ENCODE assay signal across 1 cellular context in the genomic region with DNA sequence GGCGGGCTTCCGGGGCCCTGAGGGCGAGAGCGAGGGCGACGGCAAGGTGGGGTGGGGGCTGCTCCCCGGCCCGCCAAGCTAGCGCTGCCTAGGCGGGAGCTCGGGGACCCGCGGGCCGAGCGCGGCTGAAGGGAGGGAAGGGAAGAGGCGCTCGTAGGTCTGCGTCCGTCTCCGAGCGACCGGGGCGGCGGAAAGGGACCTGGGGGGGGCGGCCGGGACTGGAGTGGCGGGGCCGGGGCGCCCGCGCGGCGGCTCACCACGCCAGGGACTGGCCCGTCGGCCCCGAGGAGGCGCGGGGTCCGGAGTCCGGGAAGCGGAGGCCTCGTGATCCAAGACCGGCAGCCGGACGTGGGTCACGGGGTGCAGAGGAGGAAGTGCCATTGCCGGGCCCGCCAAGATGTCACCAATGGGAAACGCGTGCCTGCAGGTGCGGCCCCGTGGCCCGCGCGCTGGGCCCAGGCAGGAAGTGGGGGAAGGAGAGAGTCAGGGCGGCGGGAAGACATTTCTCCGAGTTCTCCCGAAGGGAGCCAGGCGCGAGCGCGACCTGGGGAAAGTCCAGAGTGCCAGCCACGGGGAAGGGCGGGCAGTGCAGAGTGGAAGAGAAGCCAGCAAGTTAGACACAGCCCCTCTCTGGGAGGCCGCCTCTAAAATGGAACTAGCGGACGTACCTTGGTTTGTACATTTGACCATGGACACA.
TF ChIP-seq lines count a peak whose summit lies in the region.

No MANE protein-coding gene starts in this region.

TF ChIP-seq in K562, 482 proteins besides CTCF, POLR2A, EP300 and RAD21 (continued from another document and continues in another):
- TF ChIP-seq, protein P1, sequence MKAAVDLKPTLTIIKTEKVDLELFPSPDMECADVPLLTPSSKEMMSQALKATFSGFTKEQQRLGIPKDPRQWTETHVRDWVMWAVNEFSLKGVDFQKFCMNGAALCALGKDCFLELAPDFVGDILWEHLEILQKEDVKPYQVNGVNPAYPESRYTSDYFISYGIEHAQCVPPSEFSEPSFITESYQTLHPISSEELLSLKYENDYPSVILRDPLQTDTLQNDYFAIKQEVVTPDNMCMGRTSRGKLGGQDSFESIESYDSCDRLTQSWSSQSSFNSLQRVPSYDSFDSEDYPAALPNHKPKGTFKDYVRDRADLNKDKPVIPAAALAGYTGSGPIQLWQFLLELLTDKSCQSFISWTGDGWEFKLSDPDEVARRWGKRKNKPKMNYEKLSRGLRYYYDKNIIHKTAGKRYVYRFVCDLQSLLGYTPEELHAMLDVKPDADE (conservative IDR thresholded peaks at IDR 0.05; ENCODE audit: control insufficient read depth, low read depth, low read length): peak; percentile 89; the same call in 1 of the 2 replicates
- peak; percentile 92 for TF ChIP-seq ELF2 (CRISPR knock-in tag; IDR thresholded peaks at IDR 0.05)
- TF ChIP-seq ZNF316 (IDR thresholded peaks at IDR 0.05): no peak
- no peak for TF ChIP-seq U2AF2 (optimal IDR thresholded peaks at IDR 0.05; ENCODE audit: low read depth, low read length)
- TF ChIP-seq ZNF79 (CRISPR knock-in tag; IDR thresholded peaks at IDR 0.05; ENCODE audit: low read depth): no peak
- 0 out of 2 replicates have a peak, but pooled peaks have one; percentile 37 for TF ChIP-seq ZNF124 (CRISPR knock-in tag; IDR thresholded peaks at IDR 0.05)
- peak; percentile 70 for TF ChIP-seq ZFX (CRISPR knock-in tag; IDR thresholded peaks at IDR 0.05)
- peak; percentile 98 for TF ChIP-seq RB1 (IDR thresholded peaks at IDR 0.05; ENCODE audit: low read depth)
- TF ChIP-seq CEBPG (CRISPR knock-in tag; IDR thresholded peaks at IDR 0.05): peak; percentile 50; the same call in 1 of the 2 replicates
- TF ChIP-seq CEBPG (tag; conservative IDR thresholded peaks at IDR 0.05 in 1 of 2, IDR thresholded peaks at IDR 0.05 in 1 of 2): no peak
- TF ChIP-seq RBFOX2 (IDR thresholded peaks at IDR 0.05; ENCODE audit: low read depth, low read length): peak; percentile 89
- peak; percentile 80; the same call in 1 of the 2 replicates for TF ChIP-seq JUN (IDR thresholded peaks at IDR 0.05; ENCODE audit: borderline replicate concordance, low read depth, low read length)
- TF ChIP-seq JUN (CRISPR knock-in tag; IDR thresholded peaks at IDR 0.05; ENCODE audit: borderline replicate concordance): peak; percentile 98
- TF ChIP-seq POLR2AphosphoS5 (IDR thresholded peaks at IDR 0.05; ENCODE audit: control insufficient read depth, insufficient read depth, low read depth, low read length): peak; percentile 70
- peak; percentile 49 for TF ChIP-seq SMARCA4 (IDR thresholded peaks at IDR 0.05)
- TF ChIP-seq, protein P2, sequence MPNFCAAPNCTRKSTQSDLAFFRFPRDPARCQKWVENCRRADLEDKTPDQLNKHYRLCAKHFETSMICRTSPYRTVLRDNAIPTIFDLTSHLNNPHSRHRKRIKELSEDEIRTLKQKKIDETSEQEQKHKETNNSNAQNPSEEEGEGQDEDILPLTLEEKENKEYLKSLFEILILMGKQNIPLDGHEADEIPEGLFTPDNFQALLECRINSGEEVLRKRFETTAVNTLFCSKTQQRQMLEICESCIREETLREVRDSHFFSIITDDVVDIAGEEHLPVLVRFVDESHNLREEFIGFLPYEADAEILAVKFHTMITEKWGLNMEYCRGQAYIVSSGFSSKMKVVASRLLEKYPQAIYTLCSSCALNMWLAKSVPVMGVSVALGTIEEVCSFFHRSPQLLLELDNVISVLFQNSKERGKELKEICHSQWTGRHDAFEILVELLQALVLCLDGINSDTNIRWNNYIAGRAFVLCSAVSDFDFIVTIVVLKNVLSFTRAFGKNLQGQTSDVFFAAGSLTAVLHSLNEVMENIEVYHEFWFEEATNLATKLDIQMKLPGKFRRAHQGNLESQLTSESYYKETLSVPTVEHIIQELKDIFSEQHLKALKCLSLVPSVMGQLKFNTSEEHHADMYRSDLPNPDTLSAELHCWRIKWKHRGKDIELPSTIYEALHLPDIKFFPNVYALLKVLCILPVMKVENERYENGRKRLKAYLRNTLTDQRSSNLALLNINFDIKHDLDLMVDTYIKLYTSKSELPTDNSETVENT (CRISPR knock-in tag; IDR thresholded peaks at IDR 0.05): peak; percentile 67; the same call in 1 of the 2 replicates
- TF ChIP-seq, protein P3, sequence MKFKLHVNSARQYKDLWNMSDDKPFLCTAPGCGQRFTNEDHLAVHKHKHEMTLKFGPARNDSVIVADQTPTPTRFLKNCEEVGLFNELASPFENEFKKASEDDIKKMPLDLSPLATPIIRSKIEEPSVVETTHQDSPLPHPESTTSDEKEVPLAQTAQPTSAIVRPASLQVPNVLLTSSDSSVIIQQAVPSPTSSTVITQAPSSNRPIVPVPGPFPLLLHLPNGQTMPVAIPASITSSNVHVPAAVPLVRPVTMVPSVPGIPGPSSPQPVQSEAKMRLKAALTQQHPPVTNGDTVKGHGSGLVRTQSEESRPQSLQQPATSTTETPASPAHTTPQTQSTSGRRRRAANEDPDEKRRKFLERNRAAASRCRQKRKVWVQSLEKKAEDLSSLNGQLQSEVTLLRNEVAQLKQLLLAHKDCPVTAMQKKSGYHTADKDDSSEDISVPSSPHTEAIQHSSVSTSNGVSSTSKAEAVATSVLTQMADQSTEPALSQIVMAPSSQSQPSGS (CRISPR knock-in tag; IDR thresholded peaks at IDR 0.05): peak; percentile 85
- TF ChIP-seq, protein P4, sequence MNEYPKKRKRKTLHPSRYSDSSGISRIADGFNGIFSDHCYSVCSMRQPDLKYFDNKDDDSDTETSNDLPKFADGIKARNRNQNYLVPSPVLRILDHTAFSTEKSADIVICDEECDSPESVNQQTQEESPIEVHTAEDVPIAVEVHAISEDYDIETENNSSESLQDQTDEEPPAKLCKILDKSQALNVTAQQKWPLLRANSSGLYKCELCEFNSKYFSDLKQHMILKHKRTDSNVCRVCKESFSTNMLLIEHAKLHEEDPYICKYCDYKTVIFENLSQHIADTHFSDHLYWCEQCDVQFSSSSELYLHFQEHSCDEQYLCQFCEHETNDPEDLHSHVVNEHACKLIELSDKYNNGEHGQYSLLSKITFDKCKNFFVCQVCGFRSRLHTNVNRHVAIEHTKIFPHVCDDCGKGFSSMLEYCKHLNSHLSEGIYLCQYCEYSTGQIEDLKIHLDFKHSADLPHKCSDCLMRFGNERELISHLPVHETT (CRISPR knock-in tag; conservative IDR thresholded peaks at IDR 0.05 in 1 of 2, IDR thresholded peaks at IDR 0.05 in 1 of 2): peak in 1 of 2 experiments; percentile 99; a peak in 2 of 4 replicates
- TF ChIP-seq MCM3 (IDR thresholded peaks at IDR 0.05): no peak
- peak; percentile 66; the same call in 1 of the 2 replicates for TF ChIP-seq XRCC5 (IDR thresholded peaks at IDR 0.05; ENCODE audit: low read depth, low read length)
- TF ChIP-seq HDGF (IDR thresholded peaks at IDR 0.05): no peak
- TF ChIP-seq, protein P5, sequence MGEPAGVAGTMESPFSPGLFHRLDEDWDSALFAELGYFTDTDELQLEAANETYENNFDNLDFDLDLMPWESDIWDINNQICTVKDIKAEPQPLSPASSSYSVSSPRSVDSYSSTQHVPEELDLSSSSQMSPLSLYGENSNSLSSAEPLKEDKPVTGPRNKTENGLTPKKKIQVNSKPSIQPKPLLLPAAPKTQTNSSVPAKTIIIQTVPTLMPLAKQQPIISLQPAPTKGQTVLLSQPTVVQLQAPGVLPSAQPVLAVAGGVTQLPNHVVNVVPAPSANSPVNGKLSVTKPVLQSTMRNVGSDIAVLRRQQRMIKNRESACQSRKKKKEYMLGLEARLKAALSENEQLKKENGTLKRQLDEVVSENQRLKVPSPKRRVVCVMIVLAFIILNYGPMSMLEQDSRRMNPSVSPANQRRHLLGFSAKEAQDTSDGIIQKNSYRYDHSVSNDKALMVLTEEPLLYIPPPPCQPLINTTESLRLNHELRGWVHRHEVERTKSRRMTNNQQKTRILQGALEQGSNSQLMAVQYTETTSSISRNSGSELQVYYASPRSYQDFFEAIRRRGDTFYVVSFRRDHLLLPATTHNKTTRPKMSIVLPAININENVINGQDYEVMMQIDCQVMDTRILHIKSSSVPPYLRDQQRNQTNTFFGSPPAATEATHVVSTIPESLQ (CRISPR knock-in tag; IDR thresholded peaks at IDR 0.05): peak; percentile 99
- no peak for TF ChIP-seq RHOXF2B (CRISPR knock-in tag; conservative IDR thresholded peaks at IDR 0.05)
- TF ChIP-seq NR3C1 (CRISPR knock-in tag; IDR thresholded peaks at IDR 0.05): peak; percentile 93; the same call in 1 of the 2 replicates
- peak; percentile 96 for TF ChIP-seq SPI1 (IDR thresholded peaks at IDR 0.05; ENCODE audit: borderline replicate concordance, low read depth, low read length)
- peak; percentile 17 to 69; a peak in 2 of 4 replicates for TF ChIP-seq TRIM24 (IDR thresholded peaks at IDR 0.05)
- TF ChIP-seq ZNF274 (IDR thresholded peaks at IDR 0.05; ENCODE audit: borderline replicate concordance, low read depth, low read length): no peak
- TF ChIP-seq KHSRP (IDR thresholded peaks at IDR 0.05): no peak
- TF ChIP-seq ERF (CRISPR knock-in tag; IDR thresholded peaks at IDR 0.05): peak; percentile 95
- TF ChIP-seq MTA1 (IDR thresholded peaks at IDR 0.05; ENCODE audit: borderline replicate concordance): peak; percentile 65; the same call in 1 of the 2 replicates
- 0 out of 2 replicates have a peak, but pooled peaks have one; percentile 23 for TF ChIP-seq NBN (IDR thresholded peaks at IDR 0.05; ENCODE audit: low read depth)
- TF ChIP-seq NR1H2 (CRISPR knock-in tag; IDR thresholded peaks at IDR 0.05): peak; percentile 86; the same call in 1 of the 2 replicates
- peak; percentile 71; the same call in 1 of the 2 replicates for TF ChIP-seq GATAD2A (IDR thresholded peaks at IDR 0.05)
- peak; percentile 87 for TF ChIP-seq TARDBP (IDR thresholded peaks at IDR 0.05)
- TF ChIP-seq LARP7 (IDR thresholded peaks at IDR 0.05): no peak
- TF ChIP-seq, protein P6, sequence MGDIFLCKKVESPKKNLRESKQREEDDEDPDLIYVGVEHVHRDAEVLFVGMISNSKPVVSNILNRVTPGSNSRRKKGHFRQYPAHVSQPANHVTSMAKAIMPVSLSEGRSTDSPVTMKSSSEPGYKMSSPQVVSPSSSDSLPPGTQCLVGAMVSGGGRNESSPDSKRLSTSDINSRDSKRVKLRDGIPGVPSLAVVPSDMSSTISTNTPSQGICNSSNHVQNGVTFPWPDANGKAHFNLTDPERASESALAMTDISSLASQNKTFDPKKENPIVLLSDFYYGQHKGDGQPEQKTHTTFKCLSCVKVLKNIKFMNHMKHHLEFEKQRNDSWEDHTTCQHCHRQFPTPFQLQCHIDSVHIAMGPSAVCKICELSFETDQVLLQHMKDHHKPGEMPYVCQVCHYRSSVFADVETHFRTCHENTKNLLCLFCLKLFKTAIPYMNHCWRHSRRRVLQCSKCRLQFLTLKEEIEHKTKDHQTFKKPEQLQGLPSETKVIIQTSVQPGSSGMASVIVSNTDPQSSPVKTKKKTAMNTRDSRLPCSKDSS (IDR thresholded peaks at IDR 0.05; ENCODE audit: low read depth, partially characterized antibody): no peak
- TF ChIP-seq E2F3 (CRISPR knock-in tag; IDR thresholded peaks at IDR 0.05): peak; percentile 95
- TF ChIP-seq EGR1 (conservative IDR thresholded peaks at IDR 0.05): no peak; the same call in 1 of the 2 replicates
- TF ChIP-seq, protein P7, sequence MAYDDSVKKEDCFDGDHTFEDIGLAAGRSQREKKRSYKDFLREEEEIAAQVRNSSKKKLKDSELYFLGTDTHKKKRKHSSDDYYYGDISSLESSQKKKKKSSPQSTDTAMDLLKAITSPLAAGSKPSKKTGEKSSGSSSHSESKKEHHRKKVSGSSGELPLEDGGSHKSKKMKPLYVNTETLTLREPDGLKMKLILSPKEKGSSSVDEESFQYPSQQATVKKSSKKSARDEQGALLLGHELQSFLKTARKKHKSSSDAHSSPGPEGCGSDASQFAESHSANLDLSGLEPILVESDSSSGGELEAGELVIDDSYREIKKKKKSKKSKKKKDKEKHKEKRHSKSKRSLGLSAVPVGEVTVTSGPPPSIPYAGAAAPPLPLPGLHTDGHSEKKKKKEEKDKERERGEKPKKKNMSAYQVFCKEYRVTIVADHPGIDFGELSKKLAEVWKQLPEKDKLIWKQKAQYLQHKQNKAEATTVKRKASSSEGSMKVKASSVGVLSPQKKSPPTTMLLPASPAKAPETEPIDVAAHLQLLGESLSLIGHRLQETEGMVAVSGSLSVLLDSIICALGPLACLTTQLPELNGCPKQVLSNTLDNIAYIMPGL (CRISPR knock-in tag; IDR thresholded peaks at IDR 0.05): no peak
- peak; percentile 27 to 67 for TF ChIP-seq FOXK2 (conservative IDR thresholded peaks at IDR 0.05 in 1 of 2, IDR thresholded peaks at IDR 0.05 in 1 of 2; ENCODE audit: low read depth in 2 of 2)
- TF ChIP-seq SOX6 (IDR thresholded peaks at IDR 0.05): peak; percentile 73
- TF ChIP-seq ZNF830 (CRISPR knock-in tag; IDR thresholded peaks at IDR 0.05): peak; percentile 81; the same call in 1 of the 2 replicates
- TF ChIP-seq, protein P8, sequence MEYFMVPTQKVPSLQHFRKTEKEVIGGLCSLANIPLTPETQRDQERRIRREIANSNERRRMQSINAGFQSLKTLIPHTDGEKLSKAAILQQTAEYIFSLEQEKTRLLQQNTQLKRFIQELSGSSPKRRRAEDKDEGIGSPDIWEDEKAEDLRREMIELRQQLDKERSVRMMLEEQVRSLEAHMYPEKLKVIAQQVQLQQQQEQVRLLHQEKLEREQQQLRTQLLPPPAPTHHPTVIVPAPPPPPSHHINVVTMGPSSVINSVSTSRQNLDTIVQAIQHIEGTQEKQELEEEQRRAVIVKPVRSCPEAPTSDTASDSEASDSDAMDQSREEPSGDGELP (CRISPR knock-in tag; IDR thresholded peaks at IDR 0.05; ENCODE audit: borderline replicate concordance): peak; percentile 86
- TF ChIP-seq, protein P9, sequence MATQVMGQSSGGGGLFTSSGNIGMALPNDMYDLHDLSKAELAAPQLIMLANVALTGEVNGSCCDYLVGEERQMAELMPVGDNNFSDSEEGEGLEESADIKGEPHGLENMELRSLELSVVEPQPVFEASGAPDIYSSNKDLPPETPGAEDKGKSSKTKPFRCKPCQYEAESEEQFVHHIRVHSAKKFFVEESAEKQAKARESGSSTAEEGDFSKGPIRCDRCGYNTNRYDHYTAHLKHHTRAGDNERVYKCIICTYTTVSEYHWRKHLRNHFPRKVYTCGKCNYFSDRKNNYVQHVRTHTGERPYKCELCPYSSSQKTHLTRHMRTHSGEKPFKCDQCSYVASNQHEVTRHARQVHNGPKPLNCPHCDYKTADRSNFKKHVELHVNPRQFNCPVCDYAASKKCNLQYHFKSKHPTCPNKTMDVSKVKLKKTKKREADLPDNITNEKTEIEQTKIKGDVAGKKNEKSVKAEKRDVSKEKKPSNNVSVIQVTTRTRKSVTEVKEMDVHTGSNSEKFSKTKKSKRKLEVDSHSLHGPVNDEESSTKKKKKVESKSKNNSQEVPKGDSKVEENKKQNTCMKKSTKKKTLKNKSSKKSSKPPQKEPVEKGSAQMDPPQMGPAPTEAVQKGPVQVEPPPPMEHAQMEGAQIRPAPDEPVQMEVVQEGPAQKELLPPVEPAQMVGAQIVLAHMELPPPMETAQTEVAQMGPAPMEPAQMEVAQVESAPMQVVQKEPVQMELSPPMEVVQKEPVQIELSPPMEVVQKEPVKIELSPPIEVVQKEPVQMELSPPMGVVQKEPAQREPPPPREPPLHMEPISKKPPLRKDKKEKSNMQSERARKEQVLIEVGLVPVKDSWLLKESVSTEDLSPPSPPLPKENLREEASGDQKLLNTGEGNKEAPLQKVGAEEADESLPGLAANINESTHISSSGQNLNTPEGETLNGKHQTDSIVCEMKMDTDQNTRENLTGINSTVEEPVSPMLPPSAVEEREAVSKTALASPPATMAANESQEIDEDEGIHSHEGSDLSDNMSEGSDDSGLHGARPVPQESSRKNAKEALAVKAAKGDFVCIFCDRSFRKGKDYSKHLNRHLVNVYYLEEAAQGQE (CRISPR knock-in tag; IDR thresholded peaks at IDR 0.05; ENCODE audit: low read depth): peak; percentile 87
- TF ChIP-seq HSF4 (CRISPR knock-in tag; IDR thresholded peaks at IDR 0.05; ENCODE audit: borderline replicate concordance): 0 out of 2 replicates have a peak, but pooled peaks have one; percentile 34
